ENCODE assay signal across 8 cellular contexts in the genomic region with DNA sequence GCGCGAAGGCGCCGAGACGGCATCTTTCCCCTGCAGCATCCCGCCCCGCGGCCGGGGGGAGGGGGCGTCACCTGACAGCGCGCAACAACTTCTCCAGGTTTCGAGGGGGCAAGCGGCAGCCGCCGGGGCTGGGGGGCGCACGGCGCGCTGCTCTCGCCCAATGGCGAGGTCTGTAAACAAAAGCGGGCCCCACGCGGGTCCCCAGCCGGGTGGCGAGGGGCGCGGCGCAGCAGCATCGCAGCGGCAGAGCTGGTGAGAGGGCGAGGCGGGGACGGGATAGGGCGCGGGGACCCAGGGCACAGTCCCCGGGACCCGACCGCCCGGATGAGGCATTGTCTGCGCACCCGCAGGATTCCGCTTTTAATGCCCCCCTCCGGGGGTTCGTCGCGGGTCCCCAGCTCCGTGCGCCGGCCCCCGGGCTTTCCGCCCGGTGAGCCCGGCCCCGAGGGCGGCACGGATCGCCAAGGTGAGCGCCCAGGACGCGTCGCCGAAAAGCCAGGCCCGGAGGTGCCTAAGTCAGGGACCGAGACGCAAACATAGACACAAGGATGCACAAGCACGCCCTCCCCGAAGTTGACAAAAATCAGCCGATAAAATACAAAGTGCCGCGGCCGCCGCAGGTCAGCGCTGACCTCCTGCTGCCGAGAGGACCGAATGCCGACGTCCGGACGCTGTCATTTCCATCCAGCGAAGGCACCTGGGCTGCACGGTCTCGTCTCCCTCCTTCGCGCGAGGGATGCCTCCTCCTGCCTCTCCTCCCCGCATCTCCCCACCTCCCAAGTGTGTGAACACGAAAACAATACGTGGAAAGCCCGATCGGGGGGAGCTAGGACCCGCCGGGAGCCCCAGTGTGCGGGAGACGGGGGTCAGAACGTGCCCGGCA.
DNase-seq lines count a peak whose midpoint lies in the region; ATAC-seq and TF ChIP-seq lines count a peak whose summit lies in the region.

No MANE protein-coding gene starts in this region.

- no CpG with 5 or more reads among the region's 98 CpGs for WGBS in trophoblast cell (ENCODE audit: extremely low coverage, insufficient coverage, insufficient read length)

- H3K9me3 ChIP-seq in trophoblast cell (ENCODE audit: insufficient read depth, low read depth, low read length) = peaks cover 2% of the 10 kb centered on the region

- peaks cover 24 to 30% of the 10 kb centered on the region in 2 experiments for H3K4me1 ChIP-seq in trophoblast cell (ENCODE audit: control insufficient read depth in 1 of 2, insufficient read depth in 2 of 2, low read length in 2 of 2)

- H3K9me3 Mint-ChIP-seq in activated T-helper 1 cell treated with anti-CD3 and anti-CD28 coated beads, Interleukin-12 subunit alpha, Interleukin-12 subunit beta, Interleukin-2, Interleukin-4 antibody, amounts not matched to agents 30 ng/mL and 10 ng/mL and 1 ng/mL, durations not matched to agents 14 hours and 24 hours and 36 hours = no peaks in the 10 kb centered on the region

- no peak overlapping the region for H2AK5ac ChIP-seq in trophoblast cell (ENCODE audit: low read length)

- H2BK5ac ChIP-seq in trophoblast cell (ENCODE audit: low read depth, low read length, poor library complexity) = peak overlapping the region; percentile 8

- H3K79me1 ChIP-seq in trophoblast cell (ENCODE audit: low read length) = peaks cover 21% of the 10 kb centered on the region

- DNase-seq in cardiac septum (ENCODE audit: low spot score) (peak; percentile 68), left ventricle myocardium superior (no peak), NCI-H2227 treated with DMSO at 0.1 percent for 48 hours (lab: John Stamatoyannopoulos, UW) (peak; percentile 39), germinal center (ENCODE audit: low spot score) (peak; percentile 45), trophoblast cell (peak; percentile 30 to 65), GM10266 (ENCODE audit: extremely low spot score) (no peak)
- peak; percentile 9 for DNase-seq in activated T-helper 1 cell treated with anti-CD3 and anti-CD28 coated beads, Interleukin-12 subunit alpha, Interleukin-12 subunit beta, Interleukin-2, Interleukin-4 antibody, amounts not matched to agents 30 ng/mL and 10 ng/mL and 1 ng/mL, durations not matched to agents 14 hours and 24 hours and 36 hours (ENCODE audit: low spot score)

- peak overlapping the region; percentile 73 for H3K9ac ChIP-seq in trophoblast cell (ENCODE audit: low read length)

- H3K27ac Mint-ChIP-seq in activated T-helper 1 cell treated with anti-CD3 and anti-CD28 coated beads, Interleukin-12 subunit alpha, Interleukin-12 subunit beta, Interleukin-2, Interleukin-4 antibody, amounts not matched to agents 30 ng/mL and 10 ng/mL and 1 ng/mL, durations not matched to agents 14 hours and 24 hours and 36 hours = no peak overlapping the region

- H3K23ac ChIP-seq in trophoblast cell (ENCODE audit: low read length) = no peak overlapping the region

- peaks cover 9% of the 10 kb centered on the region for H3K36me3 Mint-ChIP-seq in activated T-helper 1 cell treated with anti-CD3 and anti-CD28 coated beads, Interleukin-12 subunit alpha, Interleukin-12 subunit beta, Interleukin-2, Interleukin-4 antibody, amounts not matched to agents 30 ng/mL and 10 ng/mL and 1 ng/mL, durations not matched to agents 14 hours and 24 hours and 36 hours (ENCODE audit: low read depth)

- peaks cover 6% of the 10 kb centered on the region for H3K79me2 ChIP-seq in trophoblast cell (ENCODE audit: control insufficient read depth, insufficient read depth, low read length, poor library complexity)

- no peaks in the 10 kb centered on the region for H3K27me3 ChIP-seq in trophoblast cell (ENCODE audit: insufficient read depth, low read length)

- peak overlapping the region; percentile 75 for H2AFZ ChIP-seq in trophoblast cell (ENCODE audit: insufficient read depth, low read length, poor library complexity)

- H4K91ac ChIP-seq in trophoblast cell (ENCODE audit: low read depth, low read length) = peak overlapping the region; percentile 21

- peak overlapping the region; percentile 79 for H3K4me3 Mint-ChIP-seq in activated T-helper 1 cell treated with anti-CD3 and anti-CD28 coated beads, Interleukin-12 subunit alpha, Interleukin-12 subunit beta, Interleukin-2, Interleukin-4 antibody, amounts not matched to agents 30 ng/mL and 10 ng/mL and 1 ng/mL, durations not matched to agents 14 hours and 24 hours and 36 hours

- H3K27ac ChIP-seq in trophoblast cell (ENCODE audit: low read depth, low read length) = peak overlapping the region; percentile 23

- no peak overlapping the region for H2BK12ac ChIP-seq in trophoblast cell (ENCODE audit: low read length)

- no peak for ATAC-seq in left ventricle myocardium superior
- ATAC-seq in HG02798 (IDR thresholded peaks at IDR 0.05; ENCODE audit: poor library complexity, unreplicated experiment) = no peak

- intact Hi-C loops in cardiac septum (cut with DNase I) (no loop called here), left ventricle myocardium superior (cut with micrococcal nuclease) (no loop called here)
- intact Hi-C loops in activated T-helper 1 cell treated with anti-CD3 and anti-CD28 coated beads, Interleukin-12 subunit alpha, Interleukin-12 subunit beta, Interleukin-2, Interleukin-4 antibody, amounts not matched to agents 30 ng/mL and 10 ng/mL and 1 ng/mL, durations not matched to agents 14 hours and 24 hours and 36 hours (cut with micrococcal nuclease) = loop anchor here (2.0 to 10.0 kb wide), 6 partner anchors 23 to 843 kb away; partner anchors contain the start of genes KRTAP21-3, MIS18A and SOD1

- H3K18ac ChIP-seq in trophoblast cell (ENCODE audit: low read length) = no peak overlapping the region

- H2BK120ac ChIP-seq in trophoblast cell (ENCODE audit: insufficient read depth, low read length, poor library complexity) = peak overlapping the region; percentile 60

- peak overlapping the region; percentile 72 for H4K8ac ChIP-seq in trophoblast cell (ENCODE audit: low read depth, low read length)

- TF ChIP-seq CTCF in GM10266 (IDR thresholded peaks at IDR 0.05; ENCODE audit: control insufficient read depth, insufficient read depth, low read depth, missing control alignments) = no peak

- H4K12ac ChIP-seq in trophoblast cell (ENCODE audit: low read depth, low read length) = no peak overlapping the region

- peak overlapping the region; percentile 36 for H3K4ac ChIP-seq in trophoblast cell (ENCODE audit: low read depth, low read length)

- peaks cover 56% of the 10 kb centered on the region for H3K4me1 Mint-ChIP-seq in activated T-helper 1 cell treated with anti-CD3 and anti-CD28 coated beads, Interleukin-12 subunit alpha, Interleukin-12 subunit beta, Interleukin-2, Interleukin-4 antibody, amounts not matched to agents 30 ng/mL and 10 ng/mL and 1 ng/mL, durations not matched to agents 14 hours and 24 hours and 36 hours (ENCODE audit: low read depth)

- peak overlapping the region; percentile 86 for H3K4me3 ChIP-seq in trophoblast cell (ENCODE audit: low read depth, low read length)

- peak overlapping the region; percentile 95 for H3K4me2 ChIP-seq in trophoblast cell (ENCODE audit: low read length)

- no peak overlapping the region for H3K14ac ChIP-seq in trophoblast cell (ENCODE audit: low read length)

- H3K36me3 ChIP-seq in trophoblast cell (ENCODE audit: control insufficient read depth in 1 of 2, insufficient read depth in 2 of 2, low read length in 2 of 2) = no peaks in the 10 kb centered on the region

- peaks cover 37% of the 10 kb centered on the region for H3K27me3 Mint-ChIP-seq in activated T-helper 1 cell treated with anti-CD3 and anti-CD28 coated beads, Interleukin-12 subunit alpha, Interleukin-12 subunit beta, Interleukin-2, Interleukin-4 antibody, amounts not matched to agents 30 ng/mL and 10 ng/mL and 1 ng/mL, durations not matched to agents 14 hours and 24 hours and 36 hours (ENCODE audit: insufficient read depth)

Comparison
In these comparisons a context has a peak if more than half of its experiments do, and no peak if none do; other contexts are left out.
1. DNase-seq: peak in cardiac septum (single experiment), NCI-H2227 treated with DMSO at 0.1 percent for 48 hours (single experiment), activated T-helper 1 cell treated with anti-CD3 and anti-CD28 coated beads, Interleukin-12 subunit alpha, Interleukin-12 subunit beta, Interleukin-2, Interleukin-4 antibody, amounts not matched to agents 30 ng/mL and 10 ng/mL and 1 ng/mL, durations not matched to agents 14 hours and 24 hours and 36 hours (single experiment), germinal center (single experiment) and trophoblast cell (2 of 2); none in left ventricle myocardium superior (single experiment) and GM10266 (single experiment).